In genomic region chr3:191275244-191275643, GRCh38 we compare ENCODE assay signal across 5 cellular contexts. TPM values are rescaled to one million over a fixed set of nuclear protein-coding genes. Genes with fewer than 3 reads are reported as not detected.
"Had no signal": no experiment of that assay in that cellular context is flagged by ENCODE, and none has a peak within 500 bp of the region (broad histone marks: within the 10 kb centered on the region; RNA-seq: fewer than 3 reads in every experiment).

No MANE protein-coding gene starts in this region.

RNA-seq across cellular contexts. Expression of gene UTS2B, which starts 55.1 kb away (rescaled TPM):
- total RNA-seq: dermis microvascular lymphatic vessel endothelial cell, esophagus mucosa, gastrocnemius medialis, lower leg skin had no signal
- polyA plus RNA-seq: keratinocyte had no signal
